Comparison of ENCODE assay signal across 31 cellular contexts in the genomic region with DNA sequence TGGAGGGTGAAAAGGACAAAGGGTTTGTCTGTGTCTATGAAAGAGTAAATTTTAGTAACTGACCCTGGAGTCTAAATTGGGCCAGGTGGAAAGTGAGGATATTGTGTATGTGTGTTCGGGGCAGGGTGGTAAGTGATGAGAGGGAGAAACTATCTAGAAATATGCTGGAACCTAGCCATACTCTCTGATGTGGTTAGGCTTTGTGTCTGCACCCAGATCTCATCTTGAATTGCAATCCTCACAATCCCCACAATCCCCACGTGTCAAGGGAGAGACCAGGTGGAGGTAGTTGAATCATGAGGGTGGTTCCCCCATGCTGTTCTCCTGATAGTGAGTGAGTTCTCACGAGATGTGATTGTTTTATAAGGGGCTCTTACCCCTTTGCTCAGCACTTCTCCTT.
DNase-seq lines count a peak whose midpoint lies in the region; ATAC-seq and TF ChIP-seq lines count a peak whose summit lies in the region.
"Had no signal": no experiment of that assay in that cellular context is flagged by ENCODE, and none has a peak within 500 bp of the region (broad histone marks: within the 10 kb centered on the region; RNA-seq: fewer than 3 reads in every experiment).

No MANE protein-coding gene starts in this region.

- no peak for TF ChIP-seq CTCF in foreskin keratinocyte (conservative IDR thresholded peaks at IDR 0.05)

- H3K27ac ChIP-seq in foreskin keratinocyte (no peak overlapping the region), SJCRH30 (no peak overlapping the region)
- H3K27ac ChIP-seq: brain microvascular endothelial cell, dorsolateral prefrontal cortex, esophagus muscularis mucosa, pancreas, skin epidermis, thoracic aorta, uterus had no signal

- H3K4me3 ChIP-seq in SJCRH30 = no peak overlapping the region
- H3K4me3 ChIP-seq: dorsolateral prefrontal cortex, esophagus muscularis mucosa, pancreas, skin epidermis, thoracic aorta, uterus had no signal

- peak; percentile 41 for ATAC-seq in foreskin keratinocyte
- no peak for ATAC-seq in GM21619 (IDR thresholded peaks at IDR 0.05; ENCODE audit: unreplicated experiment)
- ATAC-seq: activated CD8-positive, alpha-beta memory T cell treated with anti-CD3 and anti-CD28 coated beads, Interleukin-2, amount 10 ng/mL, durations not matched to agents 7 days and 5 days; CD8-positive, alpha-beta T cell; HepG2; left lobe of liver; pancreas; SK-N-SH treated with all-trans-retinoic acid at 6 μM for 48 hours had no signal

- DNase-seq in stimulated activated CD4-positive, alpha-beta T cell treated with anti-CD3 and anti-CD28 coated beads, Interleukin-15, amount 100 ng/mL, for 24 hours = peak; percentile 5
- DNase-seq in stimulated activated CD4-positive, alpha-beta T cell treated with anti-CD3 and anti-CD28 coated beads, Interleukin-4, amount 100 ng/mL, for 4 hours = no peak
- peak; percentile 86 for DNase-seq in NCI-H748 treated with DMSO at 0.1 percent for 48 hours (lab: John Stamatoyannopoulos, UW)
- DNase-seq in foreskin keratinocyte = peak; percentile 17 to 24
- DNase-seq in NOMO-1 (lab: John Stamatoyannopoulos, UW; ENCODE audit: unreplicated experiment in 2 of 2) = no peak
- DNase-seq in SJCRH30 = no peak
- DNase-seq: ACHN; activated CD8-positive, alpha-beta memory T cell treated with anti-CD3 and anti-CD28 coated beads, Interleukin-2, amount 10 ng/mL, durations not matched to agents 7 days and 5 days; activated naive CD4-positive, alpha-beta T cell treated with Interleukin-2 at 50 U/mL for 16 hours; amygdala; brain microvascular endothelial cell; dorsolateral prefrontal cortex; foreskin fibroblast; H9; head of caudate nucleus; Karpas-422; mesenchymal stem cell; NCI-H1694; NCI-H82; OCI-M1; pancreas; stimulated activated naive CD4-positive, alpha-beta T cell treated with Interleukin-2 at 50 U/mL for 16 hours; uterus had no signal

- no peaks in the 10 kb centered on the region for H3K27me3 ChIP-seq in foreskin keratinocyte
- no peaks in the 10 kb centered on the region for H3K27me3 ChIP-seq in SJCRH30
- H3K27me3 ChIP-seq: brain microvascular endothelial cell, dorsolateral prefrontal cortex, esophagus muscularis mucosa, pancreas, uterus had no signal

- H3K9me3 ChIP-seq in SJCRH30 (replicated peaks) = no peaks in the 10 kb centered on the region
- H3K9me3 ChIP-seq: esophagus muscularis mucosa, pancreas, thoracic aorta, uterus had no signal

- H3K36me3 ChIP-seq in SJCRH30 = 0 out of 2 replicates have a peak, but pooled peaks cover 2% of the 10 kb centered on the region
- H3K36me3 ChIP-seq: brain microvascular endothelial cell, esophagus muscularis mucosa, pancreas, thoracic aorta, uterus had no signal

- H3K4me1 ChIP-seq in foreskin keratinocyte = peaks cover 7% of the 10 kb centered on the region
- H3K4me1 ChIP-seq in SJCRH30 = no peaks in the 10 kb centered on the region
- H3K4me1 ChIP-seq: esophagus muscularis mucosa, pancreas, uterus had no signal

Comparison
In these comparisons a context has a peak if more than half of its experiments do, and no peak if none do; other contexts are left out.
1. DNase-seq: peak in stimulated activated CD4-positive, alpha-beta T cell treated with anti-CD3 and anti-CD28 coated beads, Interleukin-15, amount 100 ng/mL, for 24 hours (single experiment), NCI-H748 treated with DMSO at 0.1 percent for 48 hours (single experiment) and foreskin keratinocyte (2 of 2); none in stimulated activated CD4-positive, alpha-beta T cell treated with anti-CD3 and anti-CD28 coated beads, Interleukin-4, amount 100 ng/mL, for 4 hours (0 of 2), NOMO-1 (0 of 2) and SJCRH30 (0 of 2).